ENCODE assay signal across 20 cellular contexts in the genomic region with DNA sequence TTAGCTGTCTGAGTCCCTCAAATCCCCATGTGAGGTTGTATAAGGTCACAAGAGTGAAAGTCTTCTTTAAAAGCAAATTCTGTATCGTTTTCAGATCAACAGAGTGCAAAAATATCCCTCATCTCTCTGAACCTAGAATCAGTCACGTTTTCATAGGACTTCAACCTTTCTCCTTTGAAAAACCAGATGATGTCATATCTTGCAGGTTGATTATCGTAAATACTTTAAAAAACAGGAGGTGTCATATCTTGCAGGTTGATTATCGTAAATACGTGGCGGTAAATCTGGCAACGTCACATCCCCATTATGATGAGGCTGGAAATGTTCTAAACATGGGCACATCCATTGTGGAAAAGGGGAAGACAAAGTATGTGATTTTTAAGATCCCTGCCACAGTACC. TPM values are rescaled to one million over a fixed set of nuclear protein-coding genes. Genes with fewer than 3 reads are reported as not detected.
DNase-seq lines count a peak whose midpoint lies in the region; ATAC-seq, FAIRE-seq and TF ChIP-seq lines count a peak whose summit lies in the region.
"Had no signal": no experiment of that assay in that cellular context is flagged by ENCODE, and none has a peak within 500 bp of the region (broad histone marks: within the 10 kb centered on the region; RNA-seq: fewer than 3 reads in every experiment).

No MANE protein-coding gene starts in this region.

- H3K4me2 ChIP-seq in H1 (ENCODE audit: insufficient read depth in 1 of 2, low read depth in 2 of 2, low read length in 2 of 2): no peak overlapping the region

- peaks cover 11% of the 10 kb centered on the region for H3K27me3 Mint-ChIP-seq in nephron progenitor cell (ENCODE audit: low read depth, poor library complexity)
- H3K27me3 Mint-ChIP-seq in MCF 10A (ENCODE audit: insufficient read depth, unreplicated experiment): no peaks in the 10 kb centered on the region
- H3K27me3 Mint-ChIP-seq in activated CD8-positive, alpha-beta memory T cell treated with anti-CD3 and anti-CD28 coated beads, Interleukin-2, amount 10 ng/mL, durations not matched to agents 7 days and 5 days: peaks cover 5% of the 10 kb centered on the region

- H3K4me1 Mint-ChIP-seq in nephron progenitor cell (peaks cover 43% of the 10 kb centered on the region), MCF 10A (ENCODE audit: insufficient read depth, unreplicated experiment) (peaks cover 24% of the 10 kb centered on the region)
- H3K4me1 Mint-ChIP-seq in activated CD8-positive, alpha-beta memory T cell treated with anti-CD3 and anti-CD28 coated beads, Interleukin-2, amount 10 ng/mL, durations not matched to agents 7 days and 5 days: peaks cover 11% of the 10 kb centered on the region

- CTCF ChIA-PET in HEK293 (lab: Yijun Ruan, JAX) (interaction anchor here (0.5 kb wide), 1 partner anchor 86 kb away, joined by 4 read pairs; no protein-coding TSS in a partner anchor), H1 (lab: Charles Lee; ENCODE audit: partially characterized antibody) (interaction anchor here (0.9 to 1.7 kb wide), 3 partner anchors 94 to 123 kb away, joined by 3 to 9 read pairs (median 3); no protein-coding TSS in a partner anchor), MCF 10A (lab: Yijun Ruan, JAX) (interaction anchor here (0.9 to 2.6 kb wide), 14 partner anchors 10 to 103 kb away, joined by 3 to 18 read pairs (median 5); a partner anchor contains a TSS)
- CTCF ChIA-PET in activated CD8-positive, alpha-beta memory T cell treated with anti-CD3 and anti-CD28 coated beads, Interleukin-2, amount 10 ng/mL, durations not matched to agents 7 days and 5 days (lab: Charles Lee): no interaction called here

- DNase-seq in H1 (ENCODE audit: low read depth in 1 of 2, low spot score in 2 of 2) (no peak), nephron progenitor cell (no peak), transverse colon (no peak), MCF 10A (ENCODE audit: unreplicated experiment) (no peak), RCC 7860 (ENCODE audit: low spot score) (no peak)
- no peak for DNase-seq in activated CD8-positive, alpha-beta memory T cell treated with anti-CD3 and anti-CD28 coated beads, Interleukin-2, amount 10 ng/mL, durations not matched to agents 7 days and 5 days
- DNase-seq: BE2C; CD4-positive, alpha-beta memory T cell; DMS79; EL; GOT3; HFFc6; KBM-7 had no signal

- no peak overlapping the region for H3K27ac ChIP-seq in HEK293 (ENCODE audit: extremely low read depth, low read depth, low read length)
- no peak overlapping the region for H3K27ac ChIP-seq in H1 (ENCODE audit: low read depth, low read length)
- peak overlapping the region; percentile 24 to 83 (median 42) for H3K27ac ChIP-seq in transverse colon
- H3K27ac ChIP-seq: C4-2B had no signal

- H3K27ac Mint-ChIP-seq in nephron progenitor cell (peak overlapping the region; percentile 90), MCF 10A (ENCODE audit: low read depth, unreplicated experiment) (no peak overlapping the region)
- no peak overlapping the region for H3K27ac Mint-ChIP-seq in activated CD8-positive, alpha-beta memory T cell treated with anti-CD3 and anti-CD28 coated beads, Interleukin-2, amount 10 ng/mL, durations not matched to agents 7 days and 5 days
- H3K27ac Mint-ChIP-seq: CD4-positive, alpha-beta memory T cell; HFFc6 had no signal

- H2BK20ac ChIP-seq in H1 (ENCODE audit: low read length): no peak overlapping the region

- H3K79me1 ChIP-seq in H1 (ENCODE audit: low read depth, low read length): no peaks in the 10 kb centered on the region

- TF ChIP-seq EP300 in H1 (IDR thresholded peaks at IDR 0.05; ENCODE audit: borderline replicate concordance in 1 of 2, low read depth in 2 of 2, low read length in 2 of 2) (no peak), transverse colon (IDR thresholded peaks at IDR 0.05; ENCODE audit: low read depth) (no peak)

- H3K9me3 ChIP-seq in HEK293 (ENCODE audit: control insufficient read depth, insufficient read depth, low read depth, low read length): no peaks in the 10 kb centered on the region
- H3K9me3 ChIP-seq in H1 (ENCODE audit: insufficient read depth in 2 of 2, low read depth in 1 of 2, low read length in 1 of 2): no peaks in the 10 kb centered on the region; a peak in 1 of 4 replicates
- no peaks in the 10 kb centered on the region for H3K9me3 ChIP-seq in transverse colon
- H3K9me3 ChIP-seq: BE2C, HAP-1 had no signal

- H3K27me3 ChIP-seq in H1 (replicated peaks in 1 of 4; ENCODE audit: control insufficient read depth in 3 of 4, extremely low read depth in 1 of 4, insufficient read depth in 3 of 4, low read length in 3 of 4) (no peaks in the 10 kb centered on the region), transverse colon (no peaks in the 10 kb centered on the region)
- H3K27me3 ChIP-seq: BE2C had no signal

- TF ChIP-seq CTCF in HEK293 (tag by site-specific recombination; IDR thresholded peaks at IDR 0.05): no peak
- TF ChIP-seq CTCF in H1 (IDR thresholded peaks at IDR 0.05; ENCODE audit: control extremely low read depth in 1 of 3, insufficient read depth in 1 of 3, low read depth in 1 of 3, low read length in 3 of 3): no peak
- TF ChIP-seq CTCF in nephron progenitor cell (IDR thresholded peaks at IDR 0.05): no peak
- no peak for TF ChIP-seq CTCF in transverse colon (IDR thresholded peaks at IDR 0.05)
- TF ChIP-seq CTCF in MCF 10A (IDR thresholded peaks at IDR 0.05; ENCODE audit: unreplicated experiment): no peak

- H3K23ac ChIP-seq in H1 (ENCODE audit: insufficient read length): no peak overlapping the region

- H3K36me3 ChIP-seq in HEK293 (ENCODE audit: control insufficient read depth in 2 of 2, insufficient read depth in 1 of 2, low read length in 2 of 2) (no peaks in the 10 kb centered on the region), H1 (ENCODE audit: control insufficient read depth in 2 of 4, insufficient read depth in 4 of 4, low read length in 3 of 4) (no peaks in the 10 kb centered on the region), transverse colon (no peaks in the 10 kb centered on the region)
- H3K36me3 ChIP-seq: BE2C, HAP-1 had no signal

- H3K36me3 Mint-ChIP-seq in nephron progenitor cell (ENCODE audit: low read depth) (peaks cover 4% of the 10 kb centered on the region), MCF 10A (ENCODE audit: insufficient read depth, unreplicated experiment) (no peaks in the 10 kb centered on the region)
- no peaks in the 10 kb centered on the region for H3K36me3 Mint-ChIP-seq in activated CD8-positive, alpha-beta memory T cell treated with anti-CD3 and anti-CD28 coated beads, Interleukin-2, amount 10 ng/mL, durations not matched to agents 7 days and 5 days
- H3K36me3 Mint-ChIP-seq: CD4-positive, alpha-beta memory T cell had no signal

- POLR2A ChIA-PET in HEK293 (lab: Yijun Ruan, JAX) (no interaction called here), H1 (lab: Charles Lee; ENCODE audit: partially characterized antibody) (interaction anchor here (1.6 kb wide), 1 partner anchor 50 kb away, joined by 4 read pairs; no protein-coding TSS in a partner anchor), MCF 10A (lab: Yijun Ruan, JAX) (interaction anchor here (0.8 to 1.3 kb wide), 2 partner anchors 51 to 63 kb away, joined by 3 to 10 read pairs; a partner anchor contains a TSS)

- H3K9me3 Mint-ChIP-seq in nephron progenitor cell (peaks cover 21% of the 10 kb centered on the region), MCF 10A (ENCODE audit: unreplicated experiment) (no peaks in the 10 kb centered on the region)
- no peaks in the 10 kb centered on the region for H3K9me3 Mint-ChIP-seq in activated CD8-positive, alpha-beta memory T cell treated with anti-CD3 and anti-CD28 coated beads, Interleukin-2, amount 10 ng/mL, durations not matched to agents 7 days and 5 days (ENCODE audit: low read depth)
- H3K9me3 Mint-ChIP-seq: HFFc6 had no signal

- H3K18ac ChIP-seq in H1 (ENCODE audit: extremely low read depth, low read length): no peak overlapping the region

- H2BK120ac ChIP-seq in H1 (replicated peaks; ENCODE audit: low read depth, low read length): no peak overlapping the region

- H3K14ac ChIP-seq in H1 (ENCODE audit: insufficient read length): no peak overlapping the region

- peak overlapping the region; percentile 17 for H4K91ac ChIP-seq in H1 (replicated peaks; ENCODE audit: insufficient read length, low read length)

- H3K4ac ChIP-seq in H1 (replicated peaks; ENCODE audit: insufficient read length, low read depth, low read length): no peak overlapping the region

- BruUV-seq in MCF 10A (replicated peaks; lab: Mats Ljungman, UMichigan): no TSS peak

- in situ Hi-C loops in transverse colon (cut with MboI; ENCODE audit: low pct_ligation_motif_present in 1 of 4, low pct_unique_long_range_greater_than_20kb in 1 of 4, low sequenced_read_pairs in 3 of 4): loop anchor here in 1 of 4 donors (10.0 kb wide), 1 partner anchor 50 kb away; a partner anchor contains a TSS

- H2AFZ ChIP-seq in H1 (ENCODE audit: low read length): no peak overlapping the region

- no peak overlapping the region for H2BK12ac ChIP-seq in H1 (ENCODE audit: low read depth, low read length)

- H4K5ac ChIP-seq in H1 (ENCODE audit: insufficient read length, low read depth, low read length): no peak overlapping the region

- no peak overlapping the region for H2BK5ac ChIP-seq in H1 (ENCODE audit: low read depth, low read length)

- H2BK15ac ChIP-seq in H1 (ENCODE audit: low read length): no peak overlapping the region

- FAIRE-seq in H1 (lab: Jason Lieb, UNC): no peak
- no peak for FAIRE-seq in RCC 7860 (lab: Jason Lieb, UNC)
- FAIRE-seq: A204.1, G401.6, GM12891, GM19239 had no signal

- H3K56ac ChIP-seq in H1 (replicated peaks; ENCODE audit: insufficient read length, low read depth, low read length): no peak overlapping the region

- H4K8ac ChIP-seq in H1 (ENCODE audit: extremely low read depth, insufficient read depth, low read length): no peak overlapping the region

- H3K4me3 ChIP-seq in HEK293 (ENCODE audit: low read depth, low read length): no peak overlapping the region
- no peak overlapping the region for H3K4me3 ChIP-seq in H1 (ENCODE audit: extremely low read depth in 1 of 4, insufficient read depth in 2 of 4, low read depth in 3 of 4, low read length in 4 of 4)
- H3K4me3 ChIP-seq in transverse colon: no peak overlapping the region
- H3K4me3 ChIP-seq: HAP-1 had no signal

- TF ChIP-seq POLR2A in H1 (IDR thresholded peaks at IDR 0.05; ENCODE audit: control extremely low read depth in 1 of 2, low read depth in 2 of 2, low read length in 2 of 2) (no peak), transverse colon (IDR thresholded peaks at IDR 0.05) (no peak)

- no peak overlapping the region for H3K9ac ChIP-seq in H1 (replicated peaks in 1 of 4; ENCODE audit: extremely low read depth in 1 of 4, low read depth in 3 of 4, low read length in 3 of 4)

- 87% methylated on average over 7 of the region's 7 CpGs; no CpG with 5 or more reads in 1 of the 2 experiments for WGBS in H1 (ENCODE audit: extremely low coverage in 1 of 2, insufficient coverage in 1 of 2, insufficient read length in 1 of 2, insufficient replicate concordance in 2 of 2, low coverage in 1 of 2, low lambda C conversion rate in 2 of 2, missing lambda C conversion rate in 1 of 2), 2 experiments
- 80% methylated on average over 7 of the region's 7 CpGs for WGBS in transverse colon (ENCODE audit: low coverage in 1 of 2), 2 donors

- no peak for ATAC-seq in activated CD8-positive, alpha-beta memory T cell treated with anti-CD3 and anti-CD28 coated beads, Interleukin-2, amount 10 ng/mL, durations not matched to agents 7 days and 5 days

- H3K23me2 ChIP-seq in H1 (ENCODE audit: low read depth, low read length): peaks cover 9% of the 10 kb centered on the region; the same call in 1 of the 2 replicates

- intact Hi-C loops in transverse colon (cut with DNase I; ENCODE audit: low total_unique reads) (no loop called here), MCF 10A (cut with micrococcal nuclease) (loop anchor here (5.0 kb wide), 1 partner anchor 458 kb away; no protein-coding TSS in a partner anchor)

- H2AK5ac ChIP-seq in H1 (ENCODE audit: low read depth, low read length): no peak overlapping the region

- no peaks in the 10 kb centered on the region for H3K4me1 ChIP-seq in HEK293 (ENCODE audit: control insufficient read depth, insufficient read depth, low read length)
- no peaks in the 10 kb centered on the region for H3K4me1 ChIP-seq in H1 (replicated peaks in 1 of 4; ENCODE audit: control insufficient read depth in 3 of 4, insufficient read depth in 4 of 4, low read length in 3 of 4)
- peaks cover 17 to 32% (median 21%) of the 10 kb centered on the region in 4 donors for H3K4me1 ChIP-seq in transverse colon
- H3K4me1 ChIP-seq: HAP-1 had no signal

- H3K4me3 Mint-ChIP-seq in nephron progenitor cell (peak overlapping the region; percentile 52), MCF 10A (ENCODE audit: unreplicated experiment) (no peak overlapping the region)
- H3K4me3 Mint-ChIP-seq in activated CD8-positive, alpha-beta memory T cell treated with anti-CD3 and anti-CD28 coated beads, Interleukin-2, amount 10 ng/mL, durations not matched to agents 7 days and 5 days: no peak overlapping the region
- H3K4me3 Mint-ChIP-seq: CD4-positive, alpha-beta memory T cell; HFFc6 had no signal

- H4K20me1 ChIP-seq in H1 (replicated peaks in 1 of 2; ENCODE audit: control insufficient read depth in 1 of 2, insufficient read depth in 2 of 2, low read length in 2 of 2): peaks cover 0 to 8% of the 10 kb centered on the region in 2 experiments

- no peak for TF ChIP-seq RAD21 in H1 (IDR thresholded peaks at IDR 0.05 in 1 of 2, conservative IDR thresholded peaks at IDR 0.05 in 1 of 2; ENCODE audit: low read depth in 2 of 2, low read length in 2 of 2)

- H3K79me2 ChIP-seq in H1 (ENCODE audit: control insufficient read depth in 1 of 2, insufficient read depth in 2 of 2, low read length in 2 of 2): no peaks in the 10 kb centered on the region

RNA-seq across cellular contexts. Expression of a gene that starts 25.9 kb away (rescaled TPM):
- total RNA-seq in H1 (2021; fragmentation: NEBNext Ultra II Directional; extraction: Animal tissue kit (Norgen Biotek cat#: 25700)): 0.23 TPM in 1 of 2 replicates, not detected in the other
- polyA plus RNA-seq in H1 (2011; rRNA removed): 0.21 and 0.28 TPM in 2 replicates
- 0.25 TPM for polyA plus RNA-seq in H1 (2011; cell fraction: cytosol; rRNA removed)
- not detected for polyA plus RNA-seq in H1 (2011; cell fraction: nucleus; rRNA removed)
- 0.09 to 0.21 TPM (median 0.14 TPM) in 4 replicates for polyA plus RNA-seq in H1 (2012, experiment 1 of 2)
- polyA plus RNA-seq in H1 (2012, experiment 2 of 2): not detected
- polyA plus RNA-seq in H1 (2013, experiment 1 of 2): 0.14 TPM
- polyA plus RNA-seq in H1 (2013, experiment 2 of 2): 0.07 TPM
- 0.76 and 0.95 TPM in 2 replicates for polyA minus RNA-seq in H1 (2011; rRNA and poly(A)+ RNA removed)
- polyA minus RNA-seq in H1 (2011; cell fraction: cytosol; rRNA and poly(A)+ RNA removed): not detected
- not detected for polyA minus RNA-seq in H1 (2011; cell fraction: nucleus; rRNA and poly(A)+ RNA removed)
- total RNA-seq in transverse colon: 10 to 100 TPM in 1 of 4 donors, 1 to 10 TPM in 3; 1.6 to 18.3 (median 4.0) TPM
- not detected in 2 replicates for total RNA-seq in MCF 10A (2022)
- total RNA-seq in activated CD8-positive, alpha-beta memory T cell treated with anti-CD3 and anti-CD28 coated beads, Interleukin-2, amount 10 ng/mL, durations not matched to agents 7 days and 5 days: not detected
- total RNA-seq: CD4-positive, alpha-beta memory T cell; HFFc6 had no signal
- polyA plus RNA-seq: CD4-positive, alpha-beta memory T cell had no signal

RNA-seq across cellular contexts. Expression of a gene that starts 50.4 kb away (rescaled TPM):
- total RNA-seq in H1 (2021; fragmentation: NEBNext Ultra II Directional; extraction: Animal tissue kit (Norgen Biotek cat#: 25700)): 23.9 and 25.6 TPM in 2 replicates
- polyA plus RNA-seq in H1 (2011; rRNA removed): 3.3 and 4.5 TPM in 2 replicates
- 4.0 TPM for polyA plus RNA-seq in H1 (2011; cell fraction: cytosol; rRNA removed)
- polyA plus RNA-seq in H1 (2011; cell fraction: nucleus; rRNA removed): 4.5 TPM
- 3.1 to 4.3 TPM (median 3.5 TPM) in 4 replicates for polyA plus RNA-seq in H1 (2012, experiment 1 of 2)
- polyA plus RNA-seq in H1 (2012, experiment 2 of 2): 0.39 TPM
- polyA plus RNA-seq in H1 (2013, experiment 1 of 2): 8.6 TPM
- polyA plus RNA-seq in H1 (2013, experiment 2 of 2): 7.1 TPM
- polyA minus RNA-seq in H1 (2011; rRNA and poly(A)+ RNA removed): 30.6 and 41.7 TPM in 2 replicates
- 25.4 TPM for polyA minus RNA-seq in H1 (2011; cell fraction: cytosol; rRNA and poly(A)+ RNA removed)
- polyA minus RNA-seq in H1 (2011; cell fraction: nucleus; rRNA and poly(A)+ RNA removed): 23.5 TPM
- total RNA-seq in transverse colon: 100 to 1,000 TPM in 1 of 4 donors, 10 to 100 TPM in 3; 12.9 to 378 (median 14.7) TPM
- 12.4 and 17.2 TPM in 2 replicates for total RNA-seq in MCF 10A (2022)
- 10 to 100 TPM in 1 of 2 experiments, 1 to 10 TPM in 1; 8.1 to 10.3 TPM for total RNA-seq in activated CD8-positive, alpha-beta memory T cell treated with anti-CD3 and anti-CD28 coated beads, Interleukin-2, amount 10 ng/mL, durations not matched to agents 7 days and 5 days

Comparison
In these comparisons a context has a peak if more than half of its experiments do, and no peak if none do; other contexts are left out.
1. H3K27ac ChIP-seq: peak in transverse colon (4 of 4); none in HEK293 (single experiment) and H1 (single experiment).